14 cellular contexts compared by ENCODE assay signal in genomic region chrX:13266641-13267420, GRCh38. TPM values are rescaled to one million over a fixed set of nuclear protein-coding genes. Genes with fewer than 3 reads are reported as not detected.
DNase-seq lines count a peak whose midpoint lies in the region; ATAC-seq lines count a peak whose summit lies in the region.
"Had no signal": no experiment of that assay in that cellular context is flagged by ENCODE, and none has a peak within 500 bp of the region (broad histone marks: within the 10 kb centered on the region; RNA-seq: fewer than 3 reads in every experiment).

No MANE protein-coding gene starts in this region.

- intact Hi-C loops in Right ventricle myocardium superior (cut with DNase I) = no loop called here

- ATAC-seq in Right ventricle myocardium superior (ENCODE audit: poor library complexity) (no peak), HG03520 (IDR thresholded peaks at IDR 0.05; ENCODE audit: unreplicated experiment) (no peak)

- DNase-seq in stimulated activated CD4-positive, alpha-beta T cell treated with anti-CD3 and anti-CD28 coated beads, Interleukin-15, amount 100 ng/mL, for 24 hours = peak; percentile 40
- DNase-seq in stimulated activated CD4-positive, alpha-beta T cell treated with anti-CD3 and anti-CD28 coated beads, Interleukin-12 subunit alpha, Interleukin-12 subunit beta, amount 100 ng/mL, for 4 hours = no peak
- DNase-seq in RKO (ENCODE audit: low spot score) (peak; percentile 61), foreskin melanocyte (peak; percentile 44), Right ventricle myocardium superior (no peak), amygdala (lab: John Stamatoyannopoulos, UW) (no peak), HUDEP-2 (lab: John Stamatoyannopoulos, UW; ENCODE audit: unreplicated experiment in 76 of 76) (no peak)
- DNase-seq: KBM-7, midbrain, NCI-H2029 had no signal

RNA-seq across cellular contexts. Expression of gene ATXN3L, which starts 53.0 kb away (rescaled TPM):
- not detected for total RNA-seq in Right ventricle myocardium superior
- total RNA-seq: G401, prostate gland, subcutaneous adipose tissue had no signal

Comparison
In these comparisons a context has a peak if more than half of its experiments do, and no peak if none do; other contexts are left out.
1. DNase-seq: peak in stimulated activated CD4-positive, alpha-beta T cell treated with anti-CD3 and anti-CD28 coated beads, Interleukin-15, amount 100 ng/mL, for 24 hours (single experiment), RKO (single experiment) and foreskin melanocyte (single experiment); none in stimulated activated CD4-positive, alpha-beta T cell treated with anti-CD3 and anti-CD28 coated beads, Interleukin-12 subunit alpha, Interleukin-12 subunit beta, amount 100 ng/mL, for 4 hours (single experiment), Right ventricle myocardium superior (single experiment), amygdala (0 of 56) and HUDEP-2 (0 of 76).